8 cellular contexts compared by ENCODE assay signal in the genomic region with DNA sequence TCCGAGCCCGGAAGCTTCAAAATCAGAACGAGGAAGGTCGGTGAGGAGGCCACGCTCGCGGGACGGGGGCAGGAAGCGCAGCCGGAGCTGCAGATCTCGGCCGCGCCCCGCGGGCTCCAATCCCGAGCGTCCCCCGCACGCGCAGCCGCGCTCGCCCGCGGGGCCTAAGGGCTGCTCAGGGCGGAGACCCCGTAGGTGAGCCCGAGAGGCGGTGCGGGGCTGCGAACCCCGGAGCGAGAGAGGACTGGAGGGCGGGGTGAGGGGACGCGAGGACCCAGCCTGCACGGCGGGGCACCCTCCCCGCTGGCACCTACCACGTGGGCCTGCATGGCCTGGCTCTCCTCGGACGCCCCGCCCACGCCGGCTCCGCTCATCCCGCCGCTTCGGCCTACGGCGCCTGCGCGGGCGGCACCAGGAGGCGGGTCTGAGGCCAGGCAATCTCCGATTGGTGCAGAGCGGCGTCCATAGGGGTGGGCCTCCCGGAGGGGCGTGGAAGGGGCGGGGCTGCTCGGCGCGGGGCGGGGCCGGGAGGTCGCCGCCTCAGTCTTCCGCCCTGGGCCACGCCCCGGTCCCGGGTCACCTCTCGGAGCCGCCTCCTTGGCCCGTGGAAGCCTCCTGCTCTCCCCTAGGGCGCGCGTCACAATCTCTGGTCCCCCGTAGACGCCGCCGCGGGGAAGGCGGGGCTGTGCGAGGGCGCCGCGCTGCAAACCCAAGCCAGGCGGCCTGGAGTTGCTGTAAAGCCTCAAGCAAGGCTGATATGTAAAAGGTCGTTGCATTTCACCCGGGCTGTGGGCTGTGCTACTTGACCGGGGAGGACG. TPM values are rescaled to one million over a fixed set of nuclear protein-coding genes. Genes with fewer than 3 reads are reported as not detected.
A peak's percentile ranks its signal among the peaks of the same experiment; 100 is the strongest.
DNase-seq lines count a peak whose midpoint lies in the region; TF ChIP-seq lines count a peak whose summit lies in the region.

No MANE protein-coding gene starts in this region.

- 3 to 4% methylated on average over 64 to 80 of the region's 93 CpGs for WGBS in mesodermal cell (ENCODE audit: insufficient coverage in 2 of 2), 2 experiments

- TF ChIP-seq CTCF in GM20000 (IDR thresholded peaks at IDR 0.05; ENCODE audit: extremely low read depth, missing control alignments), result no peak

- DNase-seq in COLO668 (lab: John Stamatoyannopoulos, UW; ENCODE audit: unreplicated experiment) (peak; percentile 93), GM20000 (ENCODE audit: low spot score) (peak; percentile 100), HT-29 (ENCODE audit: low spot score) (peak; percentile 99), NOMO-1 treated with DMSO at 0.1 percent for 48 hours (lab: John Stamatoyannopoulos, UW; ENCODE audit: unreplicated experiment) (peak; percentile 99)
- peak; percentile 91 for DNase-seq in activated CD8-positive, alpha-beta memory T cell treated with anti-CD3 and anti-CD28 coated beads, Interleukin-2, amount 50 U/mL, for 1 hour (ENCODE audit: extremely low read depth)
- DNase-seq in stimulated activated CD8-positive, alpha-beta memory T cell treated with anti-CD3 and anti-CD28 coated beads, Interleukin-15, amount 100 ng/mL, for 24 hours (ENCODE audit: low read depth), result peak; percentile 96

- peak overlapping the region; percentile 64 for H3K27ac ChIP-seq in mesodermal cell (ENCODE audit: low read depth, low read length, severe bottlenecking)

- H3K9ac ChIP-seq in endocrine pancreas (ENCODE audit: control insufficient read depth, insufficient read depth, low read length), result peak overlapping the region; percentile 35

- H3K36me3 ChIP-seq in endocrine pancreas (ENCODE audit: control insufficient read depth, insufficient read depth, low read length), result no peaks in the 10 kb centered on the region
- peaks cover 5% of the 10 kb centered on the region for H3K36me3 ChIP-seq in mesodermal cell (ENCODE audit: control insufficient read depth, insufficient read depth, low read length)

- H3K4me1 ChIP-seq in endocrine pancreas (ENCODE audit: control insufficient read depth, insufficient read depth, low read length) (no peaks in the 10 kb centered on the region), mesodermal cell (ENCODE audit: control insufficient read depth, insufficient read depth, low read length, poor library complexity, severe bottlenecking) (peaks cover 22% of the 10 kb centered on the region)

- no peaks in the 10 kb centered on the region for H3K27me3 ChIP-seq in endocrine pancreas (ENCODE audit: control insufficient read depth, insufficient read depth, low read length)

- H3K4me3 ChIP-seq in endocrine pancreas (ENCODE audit: control insufficient read depth, insufficient read depth, low read length) (no peak overlapping the region), mesodermal cell (ENCODE audit: extremely low read depth, insufficient read depth, low read length, poor library complexity, severe bottlenecking) (peak overlapping the region; percentile 57)

- H3K9me3 ChIP-seq in endocrine pancreas (ENCODE audit: control insufficient read depth, low read length), result no peaks in the 10 kb centered on the region
- H3K9me3 ChIP-seq in mesodermal cell (ENCODE audit: control insufficient read depth, low read length), result peaks cover 6% of the 10 kb centered on the region

RNA-seq across cellular contexts. Expression of a gene that starts 27.8 kb away (rescaled TPM):
- 143 and 203 TPM in 2 replicates for total RNA-seq in HT-29 (2014; rRNA removed; shearing (Covaris generic))
- 28.1 TPM for polyA plus RNA-seq in mesodermal cell (2013, experiment 1 of 2)
- 21.9 TPM for polyA plus RNA-seq in mesodermal cell (2013, experiment 2 of 2)
